In genomic region chr5:107524111-107524510, GRCh38 we compare ENCODE assay signal across 21 cellular contexts.
"Had no signal": no experiment of that assay in that cellular context is flagged by ENCODE, and none has a peak within 500 bp of the region (broad histone marks: within the 10 kb centered on the region; RNA-seq: fewer than 3 reads in every experiment).

No MANE protein-coding gene starts in this region.

- H3K9me3 ChIP-seq: gastroesophageal sphincter, psoas muscle, upper lobe of left lung had no signal

- H3K9me3 Mint-ChIP-seq: activated CD4-positive, alpha-beta T cell treated with anti-CD3 and anti-CD28 coated beads, Interleukin-2, amount 10 ng/mL, durations not matched to agents 24 days and 14 days; activated naive CD4-positive, alpha-beta T cell treated with anti-CD3 and anti-CD28 coated beads, Interleukin-2, amount 50 U/mL, for 72 hours; natural killer cell; stimulated activated naive CD8-positive, alpha-beta T cell treated with anti-CD3 and anti-CD28 coated beads, Interleukin-15, amount 100 ng/mL, for 72 hours had no signal

- H3K27me3 ChIP-seq: gastroesophageal sphincter, upper lobe of left lung had no signal

- H3K27ac ChIP-seq: gastroesophageal sphincter, psoas muscle, upper lobe of left lung had no signal

- ATAC-seq: activated CD8-positive, alpha-beta T cell treated with anti-CD3 and anti-CD28 coated beads, Interleukin-2, amount 10 ng/mL, durations not matched to agents 7 days and 5 days; activated naive CD4-positive, alpha-beta T cell treated with anti-CD3 and anti-CD28 coated beads, Interleukin-2, amount 50 U/mL, for 72 hours; gastroesophageal sphincter; natural killer cell; psoas muscle; sciatic nerve; stimulated activated naive CD8-positive, alpha-beta T cell treated with anti-CD3 and anti-CD28 coated beads, Interleukin-15, amount 100 ng/mL, for 72 hours had no signal

- H3K36me3 Mint-ChIP-seq: activated naive CD4-positive, alpha-beta T cell treated with anti-CD3 and anti-CD28 coated beads, Interleukin-2, amount 50 U/mL, for 72 hours; natural killer cell had no signal

- H3K4me3 Mint-ChIP-seq: activated CD4-positive, alpha-beta T cell treated with anti-CD3 and anti-CD28 coated beads, Interleukin-2, amount 10 ng/mL, durations not matched to agents 24 days and 14 days; activated CD8-positive, alpha-beta T cell treated with anti-CD3 and anti-CD28 coated beads, Interleukin-2, amount 10 ng/mL, durations not matched to agents 7 days and 5 days; natural killer cell; stimulated activated naive CD8-positive, alpha-beta T cell treated with anti-CD3 and anti-CD28 coated beads, Interleukin-15, amount 100 ng/mL, for 72 hours had no signal

- H3K4me3 ChIP-seq: gastroesophageal sphincter, psoas muscle, upper lobe of left lung had no signal

- H3K36me3 ChIP-seq: gastroesophageal sphincter, upper lobe of left lung had no signal

- H3K27ac Mint-ChIP-seq: activated CD4-positive, alpha-beta T cell treated with anti-CD3 and anti-CD28 coated beads, Interleukin-2, amount 10 ng/mL, durations not matched to agents 24 days and 14 days; activated CD8-positive, alpha-beta T cell treated with anti-CD3 and anti-CD28 coated beads, Interleukin-2, amount 10 ng/mL, durations not matched to agents 7 days and 5 days; activated naive CD4-positive, alpha-beta T cell treated with anti-CD3 and anti-CD28 coated beads, Interleukin-2, amount 50 U/mL, for 72 hours; natural killer cell; stimulated activated naive CD8-positive, alpha-beta T cell treated with anti-CD3 and anti-CD28 coated beads, Interleukin-15, amount 100 ng/mL, for 72 hours had no signal

- H3K27me3 Mint-ChIP-seq: stimulated activated naive CD8-positive, alpha-beta T cell treated with anti-CD3 and anti-CD28 coated beads, Interleukin-15, amount 100 ng/mL, for 72 hours had no signal

- DNase-seq: activated CD4-positive, alpha-beta T cell treated with anti-CD3 and anti-CD28 coated beads, Interleukin-2, amount 10 ng/mL, durations not matched to agents 24 days and 14 days; activated CD4-positive, CD25-positive, alpha-beta regulatory T cell; activated CD8-positive, alpha-beta memory T cell treated with anti-CD3 and anti-CD28 coated beads, Interleukin-2, amount 50 U/mL, for 4 hours; activated CD8-positive, alpha-beta T cell treated with anti-CD3 and anti-CD28 coated beads, Interleukin-2, amount 10 ng/mL, durations not matched to agents 7 days and 5 days; activated effector memory CD4-positive, alpha-beta T cell treated with anti-CD3 and anti-CD28 coated beads, Interleukin-2, amount 50 U/mL, for 16 hours; activated T-cell treated with anti-CD3 and anti-CD28 coated beads, Interleukin-2, amount 50 U/mL, for 48 hours; amniotic stem cell; central memory CD4-positive, alpha-beta T cell; cortex of kidney; effector memory CD4-positive, alpha-beta T cell; kidney; mesendoderm; natural killer cell; psoas muscle; stimulated activated CD4-positive, alpha-beta T cell treated with anti-CD3 and anti-CD28 coated beads, Interleukin-1b, Interleukin-23, amount 100 ng/mL, for 48 hours; stimulated activated naive CD8-positive, alpha-beta T cell treated with anti-CD3 and anti-CD28 coated beads, Interleukin-15, amount 100 ng/mL, for 72 hours; SW 1271; upper lobe of left lung had no signal

- H3K4me1 ChIP-seq: psoas muscle, upper lobe of left lung had no signal

- H3K4me1 Mint-ChIP-seq: activated CD4-positive, alpha-beta T cell treated with anti-CD3 and anti-CD28 coated beads, Interleukin-2, amount 10 ng/mL, durations not matched to agents 24 days and 14 days; stimulated activated naive CD8-positive, alpha-beta T cell treated with anti-CD3 and anti-CD28 coated beads, Interleukin-15, amount 100 ng/mL, for 72 hours had no signal
